ENCODE assay signal across 29 cellular contexts in the genomic region with DNA sequence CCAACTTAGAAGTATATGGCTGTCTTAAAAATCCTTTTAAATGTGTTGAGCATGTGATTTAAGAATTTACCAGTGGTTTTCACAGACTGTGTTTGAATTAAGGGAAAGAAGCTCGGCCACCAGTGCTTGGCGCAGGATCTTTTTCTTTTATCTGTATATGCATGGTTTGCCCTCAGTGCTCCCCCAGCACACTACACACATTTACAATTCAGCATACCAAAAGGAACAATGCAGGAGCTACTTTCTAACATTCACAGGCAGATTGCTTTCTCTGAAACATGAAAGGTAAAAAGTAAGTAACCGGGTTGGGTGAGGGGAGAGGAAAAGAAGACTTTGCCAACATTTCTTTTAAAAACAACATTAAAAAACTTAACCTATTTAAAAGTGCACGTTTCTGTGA. TPM values are rescaled to one million over a fixed set of nuclear protein-coding genes. Genes with fewer than 3 reads are reported as not detected.
DNase-seq lines count a peak whose midpoint lies in the region; ATAC-seq and TF ChIP-seq lines count a peak whose summit lies in the region.
"Had no signal": no experiment of that assay in that cellular context is flagged by ENCODE, and none has a peak within 500 bp of the region (broad histone marks: within the 10 kb centered on the region; RNA-seq: fewer than 3 reads in every experiment).

No MANE protein-coding gene starts in this region.

- peak overlapping the region; percentile 0; the same call in 1 of the 2 replicates for H3K9ac ChIP-seq in HUES48 (ENCODE audit: low read depth, low read length)

- WGBS in suprapubic skin: 40% methylated on average over 4 of the region's 4 CpGs

- H3K27ac ChIP-seq in HUES48 (ENCODE audit: low read depth, low read length): peak overlapping the region; percentile 89
- H3K27ac ChIP-seq in WERI-Rb-1: peak overlapping the region; percentile 95
- H3K27ac ChIP-seq in suprapubic skin: no peak overlapping the region
- H3K27ac ChIP-seq: gastrocnemius medialis, hepatocyte, left lung, Peyer's patch, right lobe of liver, stomach, tibial artery had no signal

- TF ChIP-seq CTCF in WERI-Rb-1 (IDR thresholded peaks at IDR 0.05; ENCODE audit: low read depth, low read length) (no peak), omental fat pad (IDR thresholded peaks at IDR 0.05) (no peak), suprapubic skin (IDR thresholded peaks at IDR 0.05) (no peak)

- H3K4me3 ChIP-seq in HUES48 (ENCODE audit: low read depth, low read length): peak overlapping the region; percentile 82
- H3K4me3 ChIP-seq in WERI-Rb-1 (ENCODE audit: low read depth, low read length): no peak overlapping the region
- H3K4me3 ChIP-seq in iPS-11a (ENCODE audit: low read depth, low read length): peak overlapping the region; percentile 24
- no peak overlapping the region for H3K4me3 ChIP-seq in suprapubic skin
- H3K4me3 ChIP-seq: gastrocnemius medialis, GM12878, hepatocyte, left lung, Peyer's patch, right lobe of liver, stomach, tibial artery had no signal

- TF ChIP-seq EP300 in suprapubic skin (IDR thresholded peaks at IDR 0.05): no peak

- DNase-seq in WERI-Rb-1 (no peak), retina (peak; percentile 30), omental fat pad (ENCODE audit: low spot score) (no peak), NCI-H2029 treated with DMSO at 0.1 percent for 48 hours (lab: John Stamatoyannopoulos, UW) (no peak), suprapubic skin (ENCODE audit: low spot score in 2 of 2) (no peak)
- DNase-seq in activated effector memory CD4-positive, alpha-beta T cell treated with Interleukin-2 at 50 U/mL for 16 hours: no peak
- DNase-seq: activated CD4-positive, alpha-beta memory T cell treated with anti-CD3 and anti-CD28 coated beads for 36 hours; activated CD4-positive, alpha-beta T cell treated with anti-CD3 and anti-CD28 coated beads for 1 hour; activated naive CD4-positive, alpha-beta T cell treated with anti-CD3 and anti-CD28 coated beads, Interleukin-2, amount 10 ng/mL, durations not matched to agents 7 days and 5 days; BE2C; CD8-positive, alpha-beta T cell; gastrocnemius medialis; islet precursor cell; left lung; NCI-H1694 treated with DMSO at 0.1 percent for 48 hours; NCI-H526 treated with DMSO at 0.1 percent for 48 hours; Peyer's patch; right lobe of liver; SHP77 treated with DMSO at 0.1 percent for 48 hours; stimulated activated CD4-positive, alpha-beta T cell treated with anti-CD3 and anti-CD28 coated beads, Interleukin-4, amount 100 ng/mL, for 1 hour; stomach; tibial artery had no signal

- H3K27me3 ChIP-seq in HUES48 (ENCODE audit: control insufficient read depth, insufficient read depth, low read length) (peaks cover 13% of the 10 kb centered on the region), WERI-Rb-1 (ENCODE audit: insufficient read depth, low read depth, severe bottlenecking) (no peaks in the 10 kb centered on the region), suprapubic skin (peaks cover 99% of the 10 kb centered on the region)

- TF ChIP-seq POLR2A in suprapubic skin (IDR thresholded peaks at IDR 0.05): no peak

- H3K4me1 ChIP-seq in HUES48 (ENCODE audit: control insufficient read depth, insufficient read depth, low read length) (peaks cover 58% of the 10 kb centered on the region), suprapubic skin (peaks cover 35% of the 10 kb centered on the region)
- H3K4me1 ChIP-seq: BE2C had no signal

- no peaks in the 10 kb centered on the region for H3K9me3 ChIP-seq in HUES48 (ENCODE audit: control insufficient read depth, insufficient read depth, low read length)
- H3K9me3 ChIP-seq in WERI-Rb-1 (ENCODE audit: severe bottlenecking): no peaks in the 10 kb centered on the region
- no peaks in the 10 kb centered on the region for H3K9me3 ChIP-seq in suprapubic skin
- H3K9me3 ChIP-seq: BE2C, gastrocnemius medialis, left lung, Peyer's patch, right lobe of liver, tibial artery had no signal

- ATAC-seq in omental fat pad (ENCODE audit: low FRiP score): no peak
- ATAC-seq: CD8-positive, alpha-beta T cell; gastrocnemius medialis; GM12878; left lung; right lobe of liver had no signal

- H3K36me3 ChIP-seq in HUES48 (ENCODE audit: control insufficient read depth, insufficient read depth, low read length) (no peaks in the 10 kb centered on the region), WERI-Rb-1 (peaks cover 15% of the 10 kb centered on the region), suprapubic skin (no peaks in the 10 kb centered on the region)
- H3K36me3 ChIP-seq: BE2C, gastrocnemius medialis, left lung, Peyer's patch, right lobe of liver, stomach, tibial artery had no signal

RNA-seq across cellular contexts. Expression of a gene that starts 3.9 kb away (rescaled TPM):
- under 1 TPM in 1 of 4 donors, not detected in 3; 0.12 TPM for total RNA-seq in omental fat pad
- under 1 TPM in 2 of 4 donors, not detected in 2; 0.21 to 0.40 TPM for total RNA-seq in suprapubic skin
- total RNA-seq: activated CD4-positive, alpha-beta memory T cell treated with anti-CD3 and anti-CD28 coated beads for 36 hours; activated T-helper 1 cell treated with anti-CD3 and anti-CD28 coated beads, Interleukin-12 subunit alpha, Interleukin-12 subunit beta, Interleukin-2, Interleukin-4 antibody, amounts not matched to agents 30 ng/mL and 10 ng/mL and 1 ng/mL, durations not matched to agents 14 hours and 24 hours and 36 hours; bronchial epithelial cell; CD8-positive, alpha-beta T cell; gastrocnemius medialis; left lung; Peyer's patch; right lobe of liver; stomach; T-helper 2 cell treated with Interferon-gamma antibody and Interleukin-4, amounts not matched to agents 100 ng/mL and 5 ng/mL, for 36 hours had no signal

Comparison
In these comparisons a context has a peak if more than half of its experiments do, and no peak if none do; other contexts are left out.
1. H3K4me3 ChIP-seq: peak in HUES48 (single experiment) and iPS-11a (single experiment); none in WERI-Rb-1 (single experiment) and suprapubic skin (single experiment).